ENCODE assay signal across 8 cellular contexts in genomic region chr9:113807173-113808061, GRCh38.
DNase-seq lines count a peak whose midpoint lies in the region; ATAC-seq and TF ChIP-seq lines count a peak whose summit lies in the region.

No MANE protein-coding gene starts in this region.

- intact Hi-C loops in activated T-helper 1 cell treated with anti-CD3 and anti-CD28 coated beads, Interleukin-12 subunit alpha, Interleukin-12 subunit beta, Interleukin-2, Interleukin-4 antibody, amounts not matched to agents 30 ng/mL and 10 ng/mL and 1 ng/mL, durations not matched to agents 14 hours and 24 hours and 36 hours (cut with micrococcal nuclease): loop anchor here (1.0 to 5.0 kb wide), 3 partner anchors 69 to 225 kb away; partner anchors contain the start of gene ZNF618

- no peak overlapping the region for H3K9ac ChIP-seq in liver (ENCODE audit: low read depth in 1 of 2, low read length in 2 of 2)

- no peak overlapping the region for H3K4me3 Mint-ChIP-seq in activated T-helper 1 cell treated with anti-CD3 and anti-CD28 coated beads, Interleukin-12 subunit alpha, Interleukin-12 subunit beta, Interleukin-2, Interleukin-4 antibody, amounts not matched to agents 30 ng/mL and 10 ng/mL and 1 ng/mL, durations not matched to agents 14 hours and 24 hours and 36 hours

- TF ChIP-seq RAD21 in liver (IDR thresholded peaks at IDR 0.05): peak; percentile 95 to 96

- no peaks in the 10 kb centered on the region for H3K9me3 Mint-ChIP-seq in activated T-helper 1 cell treated with anti-CD3 and anti-CD28 coated beads, Interleukin-12 subunit alpha, Interleukin-12 subunit beta, Interleukin-2, Interleukin-4 antibody, amounts not matched to agents 30 ng/mL and 10 ng/mL and 1 ng/mL, durations not matched to agents 14 hours and 24 hours and 36 hours

- no peaks in the 10 kb centered on the region for H3K27me3 ChIP-seq in liver (ENCODE audit: control insufficient read depth in 4 of 4, insufficient read depth in 4 of 4, low read length in 3 of 4)

- no peak overlapping the region for H3K4me3 ChIP-seq in liver (ENCODE audit: low read depth in 1 of 3, low read length in 3 of 3)

- TF ChIP-seq CTCF in liver (IDR thresholded peaks at IDR 0.05; ENCODE audit: low read depth, low read length, missing input control): peak; percentile 87

- H3K9me3 ChIP-seq in liver (ENCODE audit: control insufficient read depth in 4 of 4, low read length in 3 of 4): no peaks in the 10 kb centered on the region

- no peaks in the 10 kb centered on the region for H3K36me3 ChIP-seq in liver (ENCODE audit: control insufficient read depth in 4 of 4, insufficient read depth in 3 of 4, low read depth in 1 of 4, low read length in 3 of 4)

- no peak overlapping the region for H3K27ac ChIP-seq in liver (ENCODE audit: low read depth in 1 of 2, low read length in 2 of 2)

- DNase-seq in activated T-helper 1 cell treated with Interleukin-2 at 50 U/mL for 16 hours (ENCODE audit: low read depth) (peak; percentile 6), M059J (ENCODE audit: low read depth) (peak; percentile 58), T1000 (lab: John Stamatoyannopoulos, UW) (peak; percentile 36), dedifferentiated amniotic fluid mesenchymal stem cell (ENCODE audit: extremely low spot score) (peak; percentile 61)
- no peak for DNase-seq in activated T-helper 1 cell treated with anti-CD3 and anti-CD28 coated beads, Interleukin-12 subunit alpha, Interleukin-12 subunit beta, Interleukin-2, Interleukin-4 antibody, amounts not matched to agents 30 ng/mL and 10 ng/mL and 1 ng/mL, durations not matched to agents 14 hours and 24 hours and 36 hours (ENCODE audit: low spot score)
- peak in 2 of 3 donors; percentile 9 to 31 for DNase-seq in stimulated activated CD4-positive, alpha-beta T cell treated with anti-CD3 and anti-CD28 coated beads, TNF-alpha, amount 100 ng/mL, for 48 hours (ENCODE audit: low read depth in 3 of 3)

- H3K27me3 Mint-ChIP-seq in activated T-helper 1 cell treated with anti-CD3 and anti-CD28 coated beads, Interleukin-12 subunit alpha, Interleukin-12 subunit beta, Interleukin-2, Interleukin-4 antibody, amounts not matched to agents 30 ng/mL and 10 ng/mL and 1 ng/mL, durations not matched to agents 14 hours and 24 hours and 36 hours (ENCODE audit: insufficient read depth): peaks cover 7% of the 10 kb centered on the region

- H3K4me1 ChIP-seq in liver (ENCODE audit: control insufficient read depth in 4 of 4, insufficient read depth in 4 of 4, low read length in 3 of 4): peaks cover 0 to 7% (median 3%) of the 10 kb centered on the region in 4 donors

- no peaks in the 10 kb centered on the region for H3K4me1 Mint-ChIP-seq in activated T-helper 1 cell treated with anti-CD3 and anti-CD28 coated beads, Interleukin-12 subunit alpha, Interleukin-12 subunit beta, Interleukin-2, Interleukin-4 antibody, amounts not matched to agents 30 ng/mL and 10 ng/mL and 1 ng/mL, durations not matched to agents 14 hours and 24 hours and 36 hours (ENCODE audit: low read depth)

- WGBS in liver: 28% methylated on average over 15 of the region's 15 CpGs

- H3K27ac Mint-ChIP-seq in activated T-helper 1 cell treated with anti-CD3 and anti-CD28 coated beads, Interleukin-12 subunit alpha, Interleukin-12 subunit beta, Interleukin-2, Interleukin-4 antibody, amounts not matched to agents 30 ng/mL and 10 ng/mL and 1 ng/mL, durations not matched to agents 14 hours and 24 hours and 36 hours: no peak overlapping the region

- no peaks in the 10 kb centered on the region for H3K36me3 Mint-ChIP-seq in activated T-helper 1 cell treated with anti-CD3 and anti-CD28 coated beads, Interleukin-12 subunit alpha, Interleukin-12 subunit beta, Interleukin-2, Interleukin-4 antibody, amounts not matched to agents 30 ng/mL and 10 ng/mL and 1 ng/mL, durations not matched to agents 14 hours and 24 hours and 36 hours (ENCODE audit: low read depth)

- no peak for ATAC-seq in HG03442 (IDR thresholded peaks at IDR 0.05; ENCODE audit: unreplicated experiment)

TF ChIP-seq in liver, 16 proteins besides CTCF, POLR2A, EP300 and RAD21:
- peak; percentile 3 to 12 for TF ChIP-seq HNF4A (conservative IDR thresholded peaks at IDR 0.05)
- peak in 1 of 2 donors; percentile 15 for TF ChIP-seq RXRA (IDR thresholded peaks at IDR 0.05)
- no peak for TF ChIP-seq MAX (IDR thresholded peaks at IDR 0.05)
